ENCODE assay signal across 1 cellular context in the genomic region with DNA sequence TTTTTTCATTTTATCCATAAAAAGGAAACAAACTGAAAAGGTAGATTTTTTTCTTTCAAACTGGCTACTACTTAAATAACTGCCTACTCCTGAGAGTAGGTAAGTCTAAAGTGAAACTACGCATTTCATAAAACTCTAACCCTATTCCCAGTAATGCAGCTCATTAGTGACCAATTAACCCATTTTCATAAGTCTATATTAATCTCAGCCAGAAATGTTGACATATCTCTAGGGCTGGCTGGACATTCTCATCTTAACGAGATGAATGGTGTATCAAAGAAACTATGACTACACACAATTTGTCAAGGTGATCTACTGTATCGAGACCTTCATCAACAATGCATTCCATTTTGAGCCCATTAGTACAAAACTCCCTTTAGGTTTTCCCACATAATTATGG.
TF ChIP-seq lines count a peak whose summit lies in the region.

No MANE protein-coding gene starts in this region.

TF ChIP-seq in HepG2, 621 proteins besides CTCF, POLR2A, EP300 and RAD21 (continued from another document):
- TF ChIP-seq, protein P1, sequence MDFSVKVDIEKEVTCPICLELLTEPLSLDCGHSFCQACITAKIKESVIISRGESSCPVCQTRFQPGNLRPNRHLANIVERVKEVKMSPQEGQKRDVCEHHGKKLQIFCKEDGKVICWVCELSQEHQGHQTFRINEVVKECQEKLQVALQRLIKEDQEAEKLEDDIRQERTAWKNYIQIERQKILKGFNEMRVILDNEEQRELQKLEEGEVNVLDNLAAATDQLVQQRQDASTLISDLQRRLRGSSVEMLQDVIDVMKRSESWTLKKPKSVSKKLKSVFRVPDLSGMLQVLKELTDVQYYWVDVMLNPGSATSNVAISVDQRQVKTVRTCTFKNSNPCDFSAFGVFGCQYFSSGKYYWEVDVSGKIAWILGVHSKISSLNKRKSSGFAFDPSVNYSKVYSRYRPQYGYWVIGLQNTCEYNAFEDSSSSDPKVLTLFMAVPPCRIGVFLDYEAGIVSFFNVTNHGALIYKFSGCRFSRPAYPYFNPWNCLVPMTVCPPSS (IDR thresholded peaks at IDR 0.05), result no peak
